In genomic region chr9:135241381-135242380, GRCh38 we compare ENCODE assay signal across 14 cellular contexts.
A peak's percentile ranks its signal among the peaks of the same experiment; 100 is the strongest.
DNase-seq lines count a peak whose midpoint lies in the region; ATAC-seq and TF ChIP-seq lines count a peak whose summit lies in the region.
"Had no signal": no experiment of that assay in that cellular context is flagged by ENCODE, and none has a peak within 500 bp of the region (broad histone marks: within the 10 kb centered on the region; RNA-seq: fewer than 3 reads in every experiment).

No MANE protein-coding gene starts in this region.

- no peaks in the 10 kb centered on the region for H3K4me1 ChIP-seq in mesendoderm (ENCODE audit: control insufficient read depth, low read depth, low read length)

- no peak for ATAC-seq in GM18861 (IDR thresholded peaks at IDR 0.05; ENCODE audit: unreplicated experiment)

- H3K18ac ChIP-seq in mesendoderm (ENCODE audit: low read length) = no peak overlapping the region

- H3K79me2 ChIP-seq in mesendoderm (ENCODE audit: control insufficient read depth, insufficient read depth, low read length) = no peaks in the 10 kb centered on the region

- H4K8ac ChIP-seq in mesendoderm (ENCODE audit: low read depth, low read length) = no peak overlapping the region

- peak; percentile 2 for DNase-seq in COLO668 (lab: John Stamatoyannopoulos, UW; ENCODE audit: unreplicated experiment)
- DNase-seq in mesendoderm = peak; percentile 37
- DNase-seq in activated naive CD4-positive, alpha-beta T cell treated with Interleukin-2 at 50 U/mL for 16 hours = no peak
- DNase-seq in activated T-cell treated with anti-CD3 and anti-CD28 coated beads, Interleukin-2, amount 50 U/mL, for 1 hour = no peak
- DNase-seq in brain microvascular endothelial cell = no peak
- DNase-seq: NCI-H2081 had no signal

- WGBS in mesendoderm (ENCODE audit: extremely low coverage, insufficient coverage, low lambda C conversion rate) = no CpG with 5 or more reads among the region's 27 CpGs

- peaks cover 0 to 7% (median 2%) of the 10 kb centered on the region in 5 experiments for H3K9me3 Mint-ChIP-seq in brain
- H3K9me3 Mint-ChIP-seq: activated naive CD4-positive, alpha-beta T cell treated with anti-CD3 and anti-CD28 coated beads, Interleukin-2, amount 50 U/mL, for 24 hours had no signal

- no peak overlapping the region for H4K5ac ChIP-seq in mesendoderm (ENCODE audit: low read length)

- no peak overlapping the region for H2BK15ac ChIP-seq in mesendoderm (replicated peaks; ENCODE audit: low read depth)

- no peaks in the 10 kb centered on the region for H3K36me3 Mint-ChIP-seq in brain
- H3K36me3 Mint-ChIP-seq: activated naive CD4-positive, alpha-beta T cell treated with anti-CD3 and anti-CD28 coated beads, Interleukin-2, amount 50 U/mL, for 24 hours had no signal

- no peak overlapping the region for H3K56ac ChIP-seq in mesendoderm (ENCODE audit: low read length)

- H3K79me1 ChIP-seq in mesendoderm (ENCODE audit: low read length) = no peaks in the 10 kb centered on the region

- peak overlapping the region in 1 of 5 experiments; percentile 14 for H3K4me3 Mint-ChIP-seq in brain
- H3K4me3 Mint-ChIP-seq: activated naive CD4-positive, alpha-beta T cell treated with anti-CD3 and anti-CD28 coated beads, Interleukin-2, amount 50 U/mL, for 24 hours; B cell had no signal

- in situ Hi-C loops in brain microvascular endothelial cell (cut with HindIII; ENCODE audit: low pct_ligation_motif_present, low sequenced_read_pairs) = no loop called here

- peak overlapping the region; percentile 11 for H3K23ac ChIP-seq in mesendoderm (ENCODE audit: low read length)

- H2AK5ac ChIP-seq in mesendoderm (ENCODE audit: low read length) = no peak overlapping the region

- no peak overlapping the region for H2BK5ac ChIP-seq in mesendoderm (ENCODE audit: low read length)

- H3K4me2 ChIP-seq in mesendoderm (ENCODE audit: low read length) = no peak overlapping the region

- H3K27ac ChIP-seq in mesendoderm (ENCODE audit: low read depth, low read length) (no peak overlapping the region), brain microvascular endothelial cell (no peak overlapping the region)
- H3K27ac ChIP-seq: SK-N-MC, thoracic aorta had no signal

- H3K27me3 ChIP-seq in mesendoderm (ENCODE audit: insufficient read depth, low read length, poor library complexity) = no peaks in the 10 kb centered on the region
- H3K27me3 ChIP-seq in brain microvascular endothelial cell (replicated peaks) = no peaks in the 10 kb centered on the region
- H3K27me3 ChIP-seq: cardiac muscle cell had no signal

- H2BK120ac ChIP-seq in mesendoderm (ENCODE audit: low read depth, low read length) = no peak overlapping the region

- peak overlapping the region in 3 of 5 experiments; percentile 45 to 94 (median 90) for H3K27ac Mint-ChIP-seq in brain
- H3K27ac Mint-ChIP-seq: activated naive CD4-positive, alpha-beta T cell treated with anti-CD3 and anti-CD28 coated beads, Interleukin-2, amount 50 U/mL, for 24 hours; B cell had no signal

- H3K27me3 Mint-ChIP-seq in brain = peaks cover 8% of the 10 kb centered on the region

- H3K4me3 ChIP-seq in mesendoderm (ENCODE audit: low read length) (no peak overlapping the region), brain microvascular endothelial cell (ENCODE audit: low read depth, low read length) (no peak overlapping the region)
- H3K4me3 ChIP-seq: cardiac muscle cell, SK-N-MC, thoracic aorta had no signal

- H3K36me3 ChIP-seq in mesendoderm (ENCODE audit: control insufficient read depth, insufficient read depth, low read length) = no peaks in the 10 kb centered on the region
- H3K36me3 ChIP-seq in brain microvascular endothelial cell (replicated peaks) = no peaks in the 10 kb centered on the region
- H3K36me3 ChIP-seq: cardiac muscle cell, thoracic aorta had no signal

- H3K9ac ChIP-seq in mesendoderm (ENCODE audit: low read length) = no peak overlapping the region

- TF ChIP-seq CTCF in LNCAP (IDR thresholded peaks at IDR 0.05) (peak; percentile 38; the same call in 1 of the 2 replicates), brain (conservative IDR thresholded peaks at IDR 0.05) (peak in 1 of 2 experiments; percentile 12), brain microvascular endothelial cell (IDR thresholded peaks at IDR 0.05; ENCODE audit: low read depth, low read length, missing control alignments) (no peak)

- H3K4ac ChIP-seq in mesendoderm (ENCODE audit: low read depth, low read length) = no peak overlapping the region

- peaks cover 51% of the 10 kb centered on the region for H3K4me1 Mint-ChIP-seq in brain
- H3K4me1 Mint-ChIP-seq: activated naive CD4-positive, alpha-beta T cell treated with anti-CD3 and anti-CD28 coated beads, Interleukin-2, amount 50 U/mL, for 24 hours; B cell had no signal

Comparison
In these comparisons a context has a peak if more than half of its experiments do, and no peak if none do; other contexts are left out.
1. DNase-seq: peak in COLO668 (single experiment) and mesendoderm (single experiment); none in activated naive CD4-positive, alpha-beta T cell treated with Interleukin-2 at 50 U/mL for 16 hours (single experiment), activated T-cell treated with anti-CD3 and anti-CD28 coated beads, Interleukin-2, amount 50 U/mL, for 1 hour (single experiment) and brain microvascular endothelial cell (single experiment).